1 cellular context compared by ENCODE assay signal in genomic region chr1:209045326-209046057, GRCh38.
TF ChIP-seq lines count a peak whose summit lies in the region.

No MANE protein-coding gene starts in this region.

TF ChIP-seq in liver, 16 proteins besides CTCF, POLR2A, EP300 and RAD21 (continued from another document):
- TF ChIP-seq, protein P1, sequence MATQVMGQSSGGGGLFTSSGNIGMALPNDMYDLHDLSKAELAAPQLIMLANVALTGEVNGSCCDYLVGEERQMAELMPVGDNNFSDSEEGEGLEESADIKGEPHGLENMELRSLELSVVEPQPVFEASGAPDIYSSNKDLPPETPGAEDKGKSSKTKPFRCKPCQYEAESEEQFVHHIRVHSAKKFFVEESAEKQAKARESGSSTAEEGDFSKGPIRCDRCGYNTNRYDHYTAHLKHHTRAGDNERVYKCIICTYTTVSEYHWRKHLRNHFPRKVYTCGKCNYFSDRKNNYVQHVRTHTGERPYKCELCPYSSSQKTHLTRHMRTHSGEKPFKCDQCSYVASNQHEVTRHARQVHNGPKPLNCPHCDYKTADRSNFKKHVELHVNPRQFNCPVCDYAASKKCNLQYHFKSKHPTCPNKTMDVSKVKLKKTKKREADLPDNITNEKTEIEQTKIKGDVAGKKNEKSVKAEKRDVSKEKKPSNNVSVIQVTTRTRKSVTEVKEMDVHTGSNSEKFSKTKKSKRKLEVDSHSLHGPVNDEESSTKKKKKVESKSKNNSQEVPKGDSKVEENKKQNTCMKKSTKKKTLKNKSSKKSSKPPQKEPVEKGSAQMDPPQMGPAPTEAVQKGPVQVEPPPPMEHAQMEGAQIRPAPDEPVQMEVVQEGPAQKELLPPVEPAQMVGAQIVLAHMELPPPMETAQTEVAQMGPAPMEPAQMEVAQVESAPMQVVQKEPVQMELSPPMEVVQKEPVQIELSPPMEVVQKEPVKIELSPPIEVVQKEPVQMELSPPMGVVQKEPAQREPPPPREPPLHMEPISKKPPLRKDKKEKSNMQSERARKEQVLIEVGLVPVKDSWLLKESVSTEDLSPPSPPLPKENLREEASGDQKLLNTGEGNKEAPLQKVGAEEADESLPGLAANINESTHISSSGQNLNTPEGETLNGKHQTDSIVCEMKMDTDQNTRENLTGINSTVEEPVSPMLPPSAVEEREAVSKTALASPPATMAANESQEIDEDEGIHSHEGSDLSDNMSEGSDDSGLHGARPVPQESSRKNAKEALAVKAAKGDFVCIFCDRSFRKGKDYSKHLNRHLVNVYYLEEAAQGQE (IDR thresholded peaks at IDR 0.05): no peak
- no peak for TF ChIP-seq NR2F2 (IDR thresholded peaks at IDR 0.05)
- no peak for TF ChIP-seq TAF1 (conservative IDR thresholded peaks at IDR 0.05)
- no peak for TF ChIP-seq FOXA2 (IDR thresholded peaks at IDR 0.05)
- no peak for TF ChIP-seq YY1 (IDR thresholded peaks at IDR 0.05)
- TF ChIP-seq EGR1 (IDR thresholded peaks at IDR 0.05; ENCODE audit: low read depth in 2 of 2): no peak
- TF ChIP-seq ATF3 (IDR thresholded peaks at IDR 0.05): no peak
- TF ChIP-seq GABPA (IDR thresholded peaks at IDR 0.05 in 1 of 2, conservative IDR thresholded peaks at IDR 0.05 in 1 of 2): no peak
